In the genomic region with DNA sequence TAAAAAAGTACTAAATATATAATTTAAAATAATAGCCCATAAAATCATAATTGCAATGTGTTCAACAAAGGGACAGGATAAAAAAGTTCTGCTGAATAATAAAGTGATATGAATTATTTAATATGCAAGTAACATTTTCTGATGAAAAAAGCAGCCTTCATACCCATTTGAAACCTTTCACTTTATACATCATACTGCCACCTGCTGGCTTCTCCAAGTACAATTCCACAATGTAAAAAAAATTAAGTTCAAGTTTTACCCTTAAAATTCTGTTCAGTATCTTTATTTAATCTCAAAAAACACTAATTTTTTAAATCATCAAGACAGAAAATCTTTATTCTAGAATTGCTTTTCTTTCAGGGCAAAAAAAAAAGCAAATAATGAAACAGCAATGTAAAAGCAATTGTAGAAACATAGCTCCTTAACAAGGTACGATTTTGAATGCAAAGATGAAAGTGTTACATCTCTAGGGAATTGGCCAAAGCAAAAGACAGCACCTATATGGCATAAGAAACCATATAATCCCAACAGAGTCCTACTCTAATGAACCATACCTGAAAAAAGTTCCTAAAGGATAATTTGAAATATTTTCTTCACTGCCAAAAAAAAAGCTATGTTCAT, we compare ENCODE assay signal across 8 cellular contexts. TPM values are rescaled to one million over a fixed set of nuclear protein-coding genes. Genes with fewer than 3 reads are reported as not detected.
A peak's percentile ranks its signal among the peaks of the same experiment; 100 is the strongest.
DNase-seq lines count a peak whose midpoint lies in the region; ATAC-seq and TF ChIP-seq lines count a peak whose summit lies in the region.

No MANE protein-coding gene starts in this region.

- no peaks in the 10 kb centered on the region for H3K27me3 ChIP-seq in upper lobe of left lung

- H3K4me3 ChIP-seq in upper lobe of left lung, result no peak overlapping the region

- no peak for TF ChIP-seq EP300 in upper lobe of left lung (IDR thresholded peaks at IDR 0.05)

- peak; percentile 34 to 62 (median 53) for TF ChIP-seq CTCF in upper lobe of left lung (IDR thresholded peaks at IDR 0.05)

- H3K36me3 ChIP-seq in upper lobe of left lung, result peaks cover 6 to 26% (median 12%) of the 10 kb centered on the region in 4 donors

- peak in 1 of 2 donors; percentile 63 for ATAC-seq in upper lobe of left lung (ENCODE audit: low FRiP score in 2 of 2)

- H3K27ac ChIP-seq in upper lobe of left lung, result no peak overlapping the region

- no peaks in the 10 kb centered on the region for H3K9me3 ChIP-seq in upper lobe of left lung

- H3K4me1 ChIP-seq in upper lobe of left lung, result no peaks in the 10 kb centered on the region

- TF ChIP-seq POLR2A in upper lobe of left lung (IDR thresholded peaks at IDR 0.05), result no peak

- DNase-seq in DMS153 (lab: John Stamatoyannopoulos, UW) (peak; percentile 13), HT-29 (ENCODE audit: low spot score) (peak; percentile 60), RPMI7951 (ENCODE audit: low read depth) (peak; percentile 30), midbrain (lab: John Stamatoyannopoulos, UW) (peak; percentile 45), upper lobe of left lung (no peak), putamen (ENCODE audit: low spot score) (no peak), occipital lobe (lab: John Stamatoyannopoulos, UW) (no peak)
- DNase-seq in central memory CD4-positive, alpha-beta T cell, result peak; percentile 36

- WGBS in upper lobe of left lung, 2 donors, result 92 to 96% methylated on average over 1 of the region's 1 CpG

RNA-seq across cellular contexts. Expression of a gene that starts 15.0 kb away (rescaled TPM):
- total RNA-seq in HT-29 (2014; rRNA removed; shearing (Covaris generic)), result 2.6 and 3.6 TPM in 2 replicates
- total RNA-seq in RPMI7951 (2014; rRNA removed; shearing (Covaris generic)), result 7.7 and 8.7 TPM in 2 replicates
- total RNA-seq in upper lobe of left lung (10 to 100 TPM in 4 of 6 donors, 1 to 10 TPM in 2; 3.9 to 29.3 (median 11.0) TPM), occipital lobe (29.8 TPM)

Comparison
In these comparisons a context has a peak if more than half of its experiments do, and no peak if none do; other contexts are left out.
1. DNase-seq: peak in DMS153 (single experiment), HT-29 (single experiment), RPMI7951 (single experiment), central memory CD4-positive, alpha-beta T cell (single experiment) and midbrain (single experiment); none in upper lobe of left lung (0 of 2), putamen (single experiment) and occipital lobe (single experiment).